Comparison of ENCODE assay signal across 26 cellular contexts in genomic region chr7:124603066-124603465, GRCh38.
DNase-seq lines count a peak whose midpoint lies in the region; ATAC-seq and TF ChIP-seq lines count a peak whose summit lies in the region.
"Had no signal": no experiment of that assay in that cellular context is flagged by ENCODE, and none has a peak within 500 bp of the region (broad histone marks: within the 10 kb centered on the region; RNA-seq: fewer than 3 reads in every experiment).

No MANE protein-coding gene starts in this region.

- no peaks in the 10 kb centered on the region for H3K9me2 ChIP-seq in PC-3 (replicated peaks; ENCODE audit: low read length)

- no peak overlapping the region for H2BK5ac ChIP-seq in trophoblast cell (ENCODE audit: low read depth, low read length, poor library complexity)

- H3K9me3 ChIP-seq in A673 (ENCODE audit: low read depth, low read length, poor library complexity, severe bottlenecking), result no peaks in the 10 kb centered on the region
- H3K9me3 ChIP-seq in PC-3 (ENCODE audit: low read length), result no peaks in the 10 kb centered on the region
- no peaks in the 10 kb centered on the region for H3K9me3 ChIP-seq in trophoblast cell (ENCODE audit: insufficient read depth, low read depth, low read length)
- H3K9me3 ChIP-seq: BLaER1 treated with 17β-estradiol and CSF1 and Interleukin-3, amounts not matched to agents 10 nM and 100 nM had no signal

- no peak overlapping the region for H2BK120ac ChIP-seq in trophoblast cell (ENCODE audit: insufficient read depth, low read length, poor library complexity)

- no CpG with 5 or more reads among the region's 1 CpG for WGBS in trophoblast cell (ENCODE audit: extremely low coverage, insufficient coverage, insufficient read length)

- H3K4me3 ChIP-seq in A673 (ENCODE audit: low read depth, low read length, poor library complexity, severe bottlenecking) (no peak overlapping the region), PC-3 (ENCODE audit: low read length) (no peak overlapping the region), trophoblast cell (ENCODE audit: low read depth, low read length) (no peak overlapping the region)
- H3K4me3 ChIP-seq: BLaER1 treated with 17β-estradiol and CSF1 and Interleukin-3, amounts not matched to agents 10 nM and 100 nM; hepatocyte; K562; smooth muscle cell had no signal

- intact Hi-C loops in A673 (cut with micrococcal nuclease; ENCODE audit: unreplicated experiment) (no loop called here), PC-3 (cut with micrococcal nuclease) (loop anchor here (5.0 kb wide), 1 partner anchor 44 kb away; no protein-coding TSS in a partner anchor), head of caudate nucleus (cut with DNase I) (no loop called here)

- no peak overlapping the region for H3K4ac ChIP-seq in trophoblast cell (ENCODE audit: low read depth, low read length)

- H3K9ac ChIP-seq in PC-3 (ENCODE audit: low read length), result no peak overlapping the region
- H3K9ac ChIP-seq in trophoblast cell (ENCODE audit: low read length), result no peak overlapping the region
- H3K9ac ChIP-seq: BLaER1 treated with 17β-estradiol and CSF1 and Interleukin-3, amounts not matched to agents 10 nM and 100 nM had no signal

- H3K14ac ChIP-seq in trophoblast cell (ENCODE audit: low read length), result no peak overlapping the region

- no peak overlapping the region for H3K23ac ChIP-seq in trophoblast cell (ENCODE audit: low read length)

- H2AK5ac ChIP-seq in trophoblast cell (ENCODE audit: low read length), result no peak overlapping the region

- no peak overlapping the region for H3K18ac ChIP-seq in trophoblast cell (ENCODE audit: low read length)

- no peak overlapping the region for H2BK12ac ChIP-seq in trophoblast cell (ENCODE audit: low read length)

- no peak for TF ChIP-seq CTCF in A673 (conservative IDR thresholded peaks at IDR 0.05; ENCODE audit: low read depth, low read length)
- no peak for TF ChIP-seq CTCF in PC-3 (conservative IDR thresholded peaks at IDR 0.05; ENCODE audit: low read depth, low read length)

- H4K20me1 ChIP-seq in PC-3 (ENCODE audit: low read length), result no peaks in the 10 kb centered on the region
- H4K20me1 ChIP-seq: BLaER1 treated with 17β-estradiol and CSF1 and Interleukin-3, amounts not matched to agents 10 nM and 100 nM had no signal

- DNase-seq in A673 (ENCODE audit: low spot score), result peak; percentile 3
- DNase-seq in GM04503 (ENCODE audit: low read depth), result peak; percentile 29
- DNase-seq in PC-3, result peak; percentile 97
- peak; percentile 29 for DNase-seq in epithelial cell of prostate (ENCODE audit: low read depth, low spot score)
- no peak for DNase-seq in stimulated activated naive CD4-positive, alpha-beta T cell treated with Interleukin-2 at 50 U/mL for 16 hours (lab: John Stamatoyannopoulos, UW)
- no peak for DNase-seq in trophoblast cell
- no peak for DNase-seq in MV-4-11 (lab: John Stamatoyannopoulos, UW)
- DNase-seq in head of caudate nucleus, result no peak
- DNase-seq: activated CD4-positive, alpha-beta T cell treated with anti-CD3 and anti-CD28 coated beads, Interleukin-2, amount 50 U/mL, for 48 hours; activated CD4-positive, CD25-positive, alpha-beta regulatory T cell; activated CD8-positive, alpha-beta memory T cell treated with anti-CD3 and anti-CD28 coated beads, Interleukin-2, amount 50 U/mL, for 48 hours; Calu3; dermis blood vessel endothelial cell; immature natural killer cell; left ventricle myocardium superior; natural killer cell; NCI-H1436 treated with DMSO at 0.1 percent for 48 hours; NCI-H2171; NCI-H526; T1000 had no signal

- H3K79me2 ChIP-seq in PC-3 (ENCODE audit: low read length), result no peaks in the 10 kb centered on the region
- no peaks in the 10 kb centered on the region for H3K79me2 ChIP-seq in trophoblast cell (ENCODE audit: control insufficient read depth, insufficient read depth, low read length, poor library complexity)
- H3K79me2 ChIP-seq: hepatocyte had no signal

- peak overlapping the region; percentile 26; the same call in 1 of the 2 replicates for H3K4me2 ChIP-seq in PC-3 (ENCODE audit: low read length)
- H3K4me2 ChIP-seq in trophoblast cell (ENCODE audit: low read length), result no peak overlapping the region
- H3K4me2 ChIP-seq: BLaER1 treated with 17β-estradiol and CSF1 and Interleukin-3, amounts not matched to agents 10 nM and 100 nM; hepatocyte; smooth muscle cell had no signal

- H3K27me3 ChIP-seq in A673 (replicated peaks; ENCODE audit: insufficient read depth, low read depth, low read length, poor library complexity) (no peaks in the 10 kb centered on the region), PC-3 (ENCODE audit: low read length) (no peaks in the 10 kb centered on the region), trophoblast cell (ENCODE audit: insufficient read depth, low read length) (no peaks in the 10 kb centered on the region)
- H3K27me3 ChIP-seq: BLaER1 treated with 17β-estradiol and CSF1 and Interleukin-3, amounts not matched to agents 10 nM and 100 nM; hepatocyte had no signal

- H3K4me1 ChIP-seq in A673 (ENCODE audit: insufficient read depth, low read length, poor library complexity, severe bottlenecking) (no peaks in the 10 kb centered on the region), PC-3 (ENCODE audit: insufficient read depth, low read length) (peaks cover 12% of the 10 kb centered on the region), trophoblast cell (ENCODE audit: control insufficient read depth in 1 of 2, insufficient read depth in 2 of 2, low read length in 2 of 2) (no peaks in the 10 kb centered on the region)
- H3K4me1 ChIP-seq: BLaER1 treated with 17β-estradiol and CSF1 and Interleukin-3, amounts not matched to agents 10 nM and 100 nM had no signal

- CTCF ChIA-PET in A673 (lab: Charles Lee) (no interaction called here), PC-3 (lab: Charles Lee) (no interaction called here)

- H2AFZ ChIP-seq in PC-3 (ENCODE audit: low read length) (no peak overlapping the region), trophoblast cell (ENCODE audit: insufficient read depth, low read length, poor library complexity) (no peak overlapping the region)
- H2AFZ ChIP-seq: hepatocyte had no signal

- H3K27ac ChIP-seq in A673 (ENCODE audit: low read depth, low read length, poor library complexity, severe bottlenecking) (no peak overlapping the region), PC-3 (ENCODE audit: low read length) (peak overlapping the region; percentile 59), epithelial cell of prostate (no peak overlapping the region), trophoblast cell (ENCODE audit: low read depth, low read length) (no peak overlapping the region)
- H3K27ac ChIP-seq: BLaER1 treated with 17β-estradiol and CSF1 and Interleukin-3, amounts not matched to agents 10 nM and 100 nM; hepatocyte had no signal

- no peak overlapping the region for H4K91ac ChIP-seq in trophoblast cell (ENCODE audit: low read depth, low read length)

- H3K36me3 ChIP-seq in A673 (ENCODE audit: insufficient read depth, low read length, poor library complexity, severe bottlenecking), result no peaks in the 10 kb centered on the region
- no peaks in the 10 kb centered on the region for H3K36me3 ChIP-seq in PC-3 (ENCODE audit: low read depth, low read length)
- no peaks in the 10 kb centered on the region for H3K36me3 ChIP-seq in trophoblast cell (ENCODE audit: control insufficient read depth in 1 of 2, insufficient read depth in 2 of 2, low read length in 2 of 2)
- H3K36me3 ChIP-seq: BLaER1 treated with 17β-estradiol and CSF1 and Interleukin-3, amounts not matched to agents 10 nM and 100 nM had no signal

- BruUV-seq in A673 (replicated peaks; lab: Mats Ljungman, UMichigan) (no TSS peak), PC-3 (replicated peaks; lab: Mats Ljungman, UMichigan) (no TSS peak)

- no peak overlapping the region for H4K8ac ChIP-seq in trophoblast cell (ENCODE audit: low read depth, low read length)

- H3F3A ChIP-seq in PC-3 (ENCODE audit: low read length, unreplicated experiment), result no peaks in the 10 kb centered on the region

- no peaks in the 10 kb centered on the region for H3K79me1 ChIP-seq in trophoblast cell (ENCODE audit: low read length)

- no peak overlapping the region for H4K12ac ChIP-seq in trophoblast cell (ENCODE audit: low read depth, low read length)

- peak; percentile 98 for ATAC-seq in PC-3
- ATAC-seq: activated T-helper 17 cell treated with anti-CD3 and anti-CD28 coated beads, Interleukin-2, amount 50 U/mL, for 72 hours; K562; left ventricle myocardium superior; natural killer cell; stimulated activated effector memory CD8-positive, alpha-beta T cell treated with anti-CD3 and anti-CD28 coated beads, Interleukin-12 subunit alpha, Interleukin-12 subunit beta, amount 100 ng/mL, for 72 hours had no signal

- POLR2A ChIA-PET in A673 (lab: Charles Lee; ENCODE audit: low non-redundant PET) (no interaction called here), PC-3 (lab: Charles Lee; ENCODE audit: unreplicated experiment) (no interaction called here)

Comparison
In these comparisons a context has a peak if more than half of its experiments do, and no peak if none do; other contexts are left out.
1. DNase-seq: peak in A673 (single experiment), GM04503 (single experiment), PC-3 (single experiment) and epithelial cell of prostate (single experiment); none in stimulated activated naive CD4-positive, alpha-beta T cell treated with Interleukin-2 at 50 U/mL for 16 hours (single experiment), trophoblast cell (0 of 2), MV-4-11 (single experiment) and head of caudate nucleus (0 of 42).